8 cellular contexts compared by ENCODE assay signal in the genomic region with DNA sequence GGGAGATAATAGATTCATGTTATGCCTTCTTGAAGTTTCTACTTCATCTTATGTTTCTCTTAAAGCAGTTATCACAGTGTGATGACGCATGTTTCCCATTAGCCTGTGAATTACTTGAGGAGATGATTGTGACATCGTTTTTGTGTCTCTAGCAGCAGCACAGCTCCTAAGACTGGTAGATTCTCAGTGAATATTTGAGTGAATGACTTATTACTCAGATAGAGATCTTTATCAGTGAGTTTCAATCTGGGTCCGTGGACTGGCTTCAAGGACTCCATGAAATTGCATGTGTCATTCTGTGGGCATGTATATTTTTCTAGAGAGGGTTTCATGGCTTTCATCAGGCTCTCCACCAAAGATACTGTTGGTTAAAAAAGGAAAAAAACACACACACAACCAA. TPM values are rescaled to one million over a fixed set of nuclear protein-coding genes. Genes with fewer than 3 reads are reported as not detected.
DNase-seq lines count a peak whose midpoint lies in the region; ATAC-seq and TF ChIP-seq lines count a peak whose summit lies in the region.
"Had no signal": no experiment of that assay in that cellular context is flagged by ENCODE, and none has a peak within 500 bp of the region (broad histone marks: within the 10 kb centered on the region; RNA-seq: fewer than 3 reads in every experiment).

No MANE protein-coding gene starts in this region.

- no peak for TF ChIP-seq CTCF in HEK293 (tag by site-specific recombination; IDR thresholded peaks at IDR 0.05)
- no peak for TF ChIP-seq CTCF in Calu3 (IDR thresholded peaks at IDR 0.05; ENCODE audit: unreplicated experiment)

- peak overlapping the region; percentile 77 for H3K4me3 Mint-ChIP-seq in T-helper 2 cell treated with Interferon-gamma antibody and Interleukin-4, amounts not matched to agents 5 μg/mL and 100 μg/mL, for 36 hours
- H3K4me3 Mint-ChIP-seq in stimulated activated naive CD8-positive, alpha-beta T cell treated with anti-CD3 and anti-CD28 coated beads, Interleukin-15, Interleukin-2, amounts not matched to agents 100 ng/mL and 50 ng/mL, for 24 hours: peak overlapping the region; percentile 77
- no peak overlapping the region for H3K4me3 Mint-ChIP-seq in Calu3 (ENCODE audit: low read depth, unreplicated experiment)

- H3K36me3 ChIP-seq in HEK293 (ENCODE audit: control insufficient read depth in 2 of 2, insufficient read depth in 1 of 2, low read length in 2 of 2): no peaks in the 10 kb centered on the region; a peak in 1 of 3 replicates

- no peaks in the 10 kb centered on the region for H3K27me3 Mint-ChIP-seq in T-helper 2 cell treated with Interferon-gamma antibody and Interleukin-4, amounts not matched to agents 5 μg/mL and 100 μg/mL, for 36 hours (ENCODE audit: low read depth)
- H3K27me3 Mint-ChIP-seq in stimulated activated naive CD8-positive, alpha-beta T cell treated with anti-CD3 and anti-CD28 coated beads, Interleukin-15, Interleukin-2, amounts not matched to agents 100 ng/mL and 50 ng/mL, for 24 hours: no peaks in the 10 kb centered on the region
- no peaks in the 10 kb centered on the region for H3K27me3 Mint-ChIP-seq in Calu3 (ENCODE audit: unreplicated experiment)

- CTCF ChIA-PET in HEK293 (lab: Yijun Ruan, JAX) (interaction anchor here (2.0 kb wide), 1 partner anchor 32 kb away, joined by 10 read pairs; no protein-coding TSS in a partner anchor), Calu3 (lab: Charles Lee) (no interaction called here)

- H3K4me3 ChIP-seq in HEK293 (ENCODE audit: low read depth, low read length): no peak overlapping the region

- BruUV-seq in Calu3 (replicated peaks; lab: Mats Ljungman, UMichigan): no TSS peak

- peaks cover 21% of the 10 kb centered on the region for H3K36me3 Mint-ChIP-seq in T-helper 2 cell treated with Interferon-gamma antibody and Interleukin-4, amounts not matched to agents 5 μg/mL and 100 μg/mL, for 36 hours (ENCODE audit: low read depth)
- H3K36me3 Mint-ChIP-seq in stimulated activated naive CD8-positive, alpha-beta T cell treated with anti-CD3 and anti-CD28 coated beads, Interleukin-15, Interleukin-2, amounts not matched to agents 100 ng/mL and 50 ng/mL, for 24 hours (ENCODE audit: low read depth): peaks cover 9% of the 10 kb centered on the region
- H3K36me3 Mint-ChIP-seq in Calu3 (ENCODE audit: insufficient read depth, unreplicated experiment): no peaks in the 10 kb centered on the region

- peak; percentile 61 for DNase-seq in T-helper 2 cell treated with Interferon-gamma antibody and Interleukin-4, amounts not matched to agents 5 μg/mL and 100 μg/mL, for 36 hours (ENCODE audit: low spot score)
- DNase-seq in fibroblast of gingiva (ENCODE audit: low read depth) (peak; percentile 85), Calu3 (no peak)
- DNase-seq: NCI-H524 treated with DMSO at 0.1 percent for 48 hours had no signal

- POLR2A ChIA-PET in HEK293 (lab: Yijun Ruan, JAX): no interaction called here

- intact Hi-C loops in Calu3 (cut with micrococcal nuclease; ENCODE audit: unreplicated experiment): no loop called here

- peak overlapping the region; percentile 12; the same call in 1 of the 2 replicates for H3K27ac ChIP-seq in HEK293 (ENCODE audit: extremely low read depth, low read depth, low read length)

- peaks cover 52% of the 10 kb centered on the region for H3K4me1 Mint-ChIP-seq in T-helper 2 cell treated with Interferon-gamma antibody and Interleukin-4, amounts not matched to agents 5 μg/mL and 100 μg/mL, for 36 hours (ENCODE audit: low read depth)
- peaks cover 92% of the 10 kb centered on the region for H3K4me1 Mint-ChIP-seq in stimulated activated naive CD8-positive, alpha-beta T cell treated with anti-CD3 and anti-CD28 coated beads, Interleukin-15, Interleukin-2, amounts not matched to agents 100 ng/mL and 50 ng/mL, for 24 hours (ENCODE audit: low read depth)
- H3K4me1 Mint-ChIP-seq in Calu3 (ENCODE audit: low read depth, unreplicated experiment): peaks cover 10% of the 10 kb centered on the region

- H3K9me3 Mint-ChIP-seq in T-helper 2 cell treated with Interferon-gamma antibody and Interleukin-4, amounts not matched to agents 5 μg/mL and 100 μg/mL, for 36 hours: peaks cover 6% of the 10 kb centered on the region
- peaks cover 8% of the 10 kb centered on the region for H3K9me3 Mint-ChIP-seq in stimulated activated naive CD8-positive, alpha-beta T cell treated with anti-CD3 and anti-CD28 coated beads, Interleukin-15, Interleukin-2, amounts not matched to agents 100 ng/mL and 50 ng/mL, for 24 hours
- H3K9me3 Mint-ChIP-seq in Calu3 (ENCODE audit: low read depth, unreplicated experiment): no peaks in the 10 kb centered on the region

- ATAC-seq in GM21576 (IDR thresholded peaks at IDR 0.05; ENCODE audit: unreplicated experiment) (no peak), HG03196 (IDR thresholded peaks at IDR 0.05; ENCODE audit: unreplicated experiment) (no peak)

- H3K27ac Mint-ChIP-seq in T-helper 2 cell treated with Interferon-gamma antibody and Interleukin-4, amounts not matched to agents 5 μg/mL and 100 μg/mL, for 36 hours: peak overlapping the region; percentile 91
- peak overlapping the region; percentile 96 for H3K27ac Mint-ChIP-seq in stimulated activated naive CD8-positive, alpha-beta T cell treated with anti-CD3 and anti-CD28 coated beads, Interleukin-15, Interleukin-2, amounts not matched to agents 100 ng/mL and 50 ng/mL, for 24 hours
- H3K27ac Mint-ChIP-seq in Calu3 (ENCODE audit: unreplicated experiment): no peak overlapping the region

- H3K9me3 ChIP-seq in HEK293 (ENCODE audit: control insufficient read depth, insufficient read depth, low read depth, low read length): no peaks in the 10 kb centered on the region

- H3K4me1 ChIP-seq in HEK293 (ENCODE audit: control insufficient read depth, insufficient read depth, low read length): peaks cover 31% of the 10 kb centered on the region

TF ChIP-seq in HEK293, 187 proteins besides CTCF, POLR2A, EP300 and RAD21:
- TF ChIP-seq, protein P1, sequence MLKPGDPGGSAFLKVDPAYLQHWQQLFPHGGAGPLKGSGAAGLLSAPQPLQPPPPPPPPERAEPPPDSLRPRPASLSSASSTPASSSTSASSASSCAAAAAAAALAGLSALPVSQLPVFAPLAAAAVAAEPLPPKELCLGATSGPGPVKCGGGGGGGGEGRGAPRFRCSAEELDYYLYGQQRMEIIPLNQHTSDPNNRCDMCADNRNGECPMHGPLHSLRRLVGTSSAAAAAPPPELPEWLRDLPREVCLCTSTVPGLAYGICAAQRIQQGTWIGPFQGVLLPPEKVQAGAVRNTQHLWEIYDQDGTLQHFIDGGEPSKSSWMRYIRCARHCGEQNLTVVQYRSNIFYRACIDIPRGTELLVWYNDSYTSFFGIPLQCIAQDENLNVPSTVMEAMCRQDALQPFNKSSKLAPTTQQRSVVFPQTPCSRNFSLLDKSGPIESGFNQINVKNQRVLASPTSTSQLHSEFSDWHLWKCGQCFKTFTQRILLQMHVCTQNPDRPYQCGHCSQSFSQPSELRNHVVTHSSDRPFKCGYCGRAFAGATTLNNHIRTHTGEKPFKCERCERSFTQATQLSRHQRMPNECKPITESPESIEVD (tag by site-specific recombination; IDR thresholded peaks at IDR 0.05): 0 out of 2 replicates have a peak, but pooled peaks have one; percentile 16
- TF ChIP-seq ZNF140 (tag by site-specific recombination; IDR thresholded peaks at IDR 0.05) (no peak), ZEB2 (tag by site-specific recombination; IDR thresholded peaks at IDR 0.05) (0 out of 2 replicates have a peak, but pooled peaks have one; percentile 14)

RNA-seq across cellular contexts. Expression of a gene that starts 29.9 kb away (rescaled TPM):
- total RNA-seq in Calu3 (2022): 2.3 and 4.1 TPM in 2 replicates
